30 cellular contexts compared by ENCODE assay signal in genomic region chr4:4655901-4656300, GRCh38.
"Had no signal": no experiment of that assay in that cellular context is flagged by ENCODE, and none has a peak within 500 bp of the region (broad histone marks: within the 10 kb centered on the region; RNA-seq: fewer than 3 reads in every experiment).

No MANE protein-coding gene starts in this region.

- H3K27ac ChIP-seq: adrenal gland, ascending aorta, brain microvascular endothelial cell, pancreas, prostate gland, sigmoid colon, upper lobe of left lung, vagina had no signal

- DNase-seq: activated B cell treated with CpG ODN at 0.5 μM for 24 hours; activated CD8-positive, alpha-beta memory T cell treated with anti-CD3 and anti-CD28 coated beads, Interleukin-2, amount 10 ng/mL, durations not matched to agents 7 days and 5 days; activated CD8-positive, alpha-beta T cell treated with anti-CD3 and anti-CD28 coated beads, Interleukin-2, amount 10 ng/mL, durations not matched to agents 7 days and 5 days; activated T-cell treated with anti-CD3 and anti-CD28 coated beads, Interleukin-2, amount 50 U/mL, for 48 hours; adrenal gland; brain microvascular endothelial cell; central memory CD4-positive, alpha-beta T cell; head of caudate nucleus; hippocampal formation; kidney; left colon; mammary epithelial cell; naive B cell; nephron progenitor cell; nucleus accumbens; pancreas; retina; sigmoid colon; small intestine; stimulated activated CD4-positive, alpha-beta T cell treated with anti-CD3 and anti-CD28 coated beads, Interleukin-4, amount 100 ng/mL, for 24 hours; T-helper 1 cell; upper lobe of left lung had no signal

- H3K27ac Mint-ChIP-seq: activated B cell treated with CpG ODN at 0.5 μM for 24 hours; activated CD8-positive, alpha-beta memory T cell treated with anti-CD3 and anti-CD28 coated beads, Interleukin-2, amount 10 ng/mL, durations not matched to agents 7 days and 5 days; activated CD8-positive, alpha-beta T cell treated with anti-CD3 and anti-CD28 coated beads, Interleukin-2, amount 10 ng/mL, durations not matched to agents 7 days and 5 days; activated naive CD8-positive, alpha-beta T cell; activated T-helper 2 cell treated with anti-CD3 and anti-CD28 coated beads, Interferon-gamma antibody, Interleukin-2, Interleukin-4, amounts not matched to agents 10 μg/mL and 5 μg/mL and 100 μg/mL, durations not matched to agents 14 hours and 24 hours and 36 hours; naive B cell; nephron progenitor cell; stimulated activated effector memory CD8-positive, alpha-beta T cell treated with anti-CD3 and anti-CD28 coated beads, Interleukin-12 subunit alpha, Interleukin-12 subunit beta, amount 100 ng/mL, for 72 hours; stimulated activated naive CD8-positive, alpha-beta T cell treated with anti-CD3 and anti-CD28 coated beads, Interleukin-15, Interleukin-2, amounts not matched to agents 100 ng/mL and 50 ng/mL, for 24 hours; T-helper 2 cell treated with Interferon-gamma antibody and Interleukin-4, amounts not matched to agents 5 μg/mL and 100 μg/mL, for 36 hours had no signal

- H3K9me3 ChIP-seq: adrenal gland, ascending aorta, pancreas, prostate gland, sigmoid colon, upper lobe of left lung, vagina had no signal

- H3K36me3 Mint-ChIP-seq: stimulated activated effector memory CD8-positive, alpha-beta T cell treated with anti-CD3 and anti-CD28 coated beads, Interleukin-12 subunit alpha, Interleukin-12 subunit beta, amount 100 ng/mL, for 72 hours had no signal

- H3K27me3 Mint-ChIP-seq: activated B cell treated with CpG ODN at 0.5 μM for 24 hours; activated CD8-positive, alpha-beta memory T cell treated with anti-CD3 and anti-CD28 coated beads, Interleukin-2, amount 10 ng/mL, durations not matched to agents 7 days and 5 days; activated naive CD8-positive, alpha-beta T cell; naive B cell; stimulated activated naive CD8-positive, alpha-beta T cell treated with anti-CD3 and anti-CD28 coated beads, Interleukin-15, Interleukin-2, amounts not matched to agents 100 ng/mL and 50 ng/mL, for 24 hours had no signal

- H3K4me1 Mint-ChIP-seq: activated B cell treated with CpG ODN at 0.5 μM for 24 hours; activated CD8-positive, alpha-beta memory T cell treated with anti-CD3 and anti-CD28 coated beads, Interleukin-2, amount 10 ng/mL, durations not matched to agents 7 days and 5 days; naive B cell; stimulated activated effector memory CD8-positive, alpha-beta T cell treated with anti-CD3 and anti-CD28 coated beads, Interleukin-12 subunit alpha, Interleukin-12 subunit beta, amount 100 ng/mL, for 72 hours had no signal

- H3K9me3 Mint-ChIP-seq: activated B cell treated with CpG ODN at 0.5 μM for 24 hours; activated T-helper 2 cell treated with anti-CD3 and anti-CD28 coated beads, Interferon-gamma antibody, Interleukin-2, Interleukin-4, amounts not matched to agents 10 μg/mL and 5 μg/mL and 100 μg/mL, durations not matched to agents 14 hours and 24 hours and 36 hours; nephron progenitor cell; stimulated activated effector memory CD8-positive, alpha-beta T cell treated with anti-CD3 and anti-CD28 coated beads, Interleukin-12 subunit alpha, Interleukin-12 subunit beta, amount 100 ng/mL, for 72 hours; stimulated activated naive CD8-positive, alpha-beta T cell treated with anti-CD3 and anti-CD28 coated beads, Interleukin-15, Interleukin-2, amounts not matched to agents 100 ng/mL and 50 ng/mL, for 24 hours; T-helper 2 cell treated with Interferon-gamma antibody and Interleukin-4, amounts not matched to agents 5 μg/mL and 100 μg/mL, for 36 hours had no signal

- H3K4me1 ChIP-seq: adrenal gland, ascending aorta, pancreas, prostate gland, sigmoid colon, upper lobe of left lung, vagina had no signal

- ATAC-seq: activated CD8-positive, alpha-beta memory T cell treated with anti-CD3 and anti-CD28 coated beads, Interleukin-2, amount 10 ng/mL, durations not matched to agents 7 days and 5 days; activated CD8-positive, alpha-beta T cell treated with anti-CD3 and anti-CD28 coated beads, Interleukin-2, amount 10 ng/mL, durations not matched to agents 7 days and 5 days; left colon; pancreas; stimulated activated effector memory CD8-positive, alpha-beta T cell treated with anti-CD3 and anti-CD28 coated beads, Interleukin-12 subunit alpha, Interleukin-12 subunit beta, amount 100 ng/mL, for 72 hours had no signal

- H3K36me3 ChIP-seq: adrenal gland, ascending aorta, brain microvascular endothelial cell, pancreas, prostate gland, sigmoid colon, upper lobe of left lung, vagina had no signal

- H3K27me3 ChIP-seq: adrenal gland, ascending aorta, brain microvascular endothelial cell, pancreas, sigmoid colon, upper lobe of left lung, vagina had no signal

- H3K4me3 Mint-ChIP-seq: activated B cell treated with CpG ODN at 0.5 μM for 24 hours; activated CD8-positive, alpha-beta memory T cell treated with anti-CD3 and anti-CD28 coated beads, Interleukin-2, amount 10 ng/mL, durations not matched to agents 7 days and 5 days; activated CD8-positive, alpha-beta T cell treated with anti-CD3 and anti-CD28 coated beads, Interleukin-2, amount 10 ng/mL, durations not matched to agents 7 days and 5 days; activated naive CD8-positive, alpha-beta T cell; nephron progenitor cell; stimulated activated effector memory CD8-positive, alpha-beta T cell treated with anti-CD3 and anti-CD28 coated beads, Interleukin-12 subunit alpha, Interleukin-12 subunit beta, amount 100 ng/mL, for 72 hours; stimulated activated naive CD8-positive, alpha-beta T cell treated with anti-CD3 and anti-CD28 coated beads, Interleukin-15, Interleukin-2, amounts not matched to agents 100 ng/mL and 50 ng/mL, for 24 hours; T-helper 2 cell treated with Interferon-gamma antibody and Interleukin-4, amounts not matched to agents 5 μg/mL and 100 μg/mL, for 36 hours had no signal

- H3K4me3 ChIP-seq: adrenal gland, ascending aorta, pancreas, prostate gland, sigmoid colon, upper lobe of left lung, vagina had no signal
